Comparison of ENCODE assay signal across 7 cellular contexts in genomic region chr15:37135225-37135624, GRCh38. TPM values are rescaled to one million over a fixed set of nuclear protein-coding genes. Genes with fewer than 3 reads are reported as not detected.
DNase-seq lines count a peak whose midpoint lies in the region; ATAC-seq and TF ChIP-seq lines count a peak whose summit lies in the region.

No MANE protein-coding gene starts in this region.

- H3K4me1 ChIP-seq in lower lobe of right lung (no peaks in the 10 kb centered on the region), tibial nerve (no peaks in the 10 kb centered on the region)

- no peak overlapping the region for H3K27ac Mint-ChIP-seq in activated naive CD4-positive, alpha-beta T cell treated with anti-CD3 and anti-CD28 coated beads for 36 hours

- H3K27me3 ChIP-seq in lower lobe of right lung (ENCODE audit: low read depth) (peaks cover under 1% of the 10 kb centered on the region), tibial nerve (peaks cover 0 to 6% of the 10 kb centered on the region in 2 donors)

- DNase-seq in RPMI7951 (ENCODE audit: low read depth) (peak; percentile 39), lower lobe of right lung (no peak), tibial nerve (ENCODE audit: low spot score in 2 of 2) (no peak)
- DNase-seq in activated naive CD4-positive, alpha-beta T cell treated with anti-CD3 and anti-CD28 coated beads for 36 hours = no peak

- TF ChIP-seq EP300 in tibial nerve (IDR thresholded peaks at IDR 0.05) = no peak

- H3K4me3 ChIP-seq in lower lobe of right lung (no peak overlapping the region), tibial nerve (no peak overlapping the region)

- TF ChIP-seq CTCF in lower lobe of right lung (IDR thresholded peaks at IDR 0.05) (peak; percentile 22), tibial nerve (IDR thresholded peaks at IDR 0.05) (peak in 1 of 5 experiments; percentile 22)

- H3K36me3 ChIP-seq in lower lobe of right lung = no peaks in the 10 kb centered on the region
- no peaks in the 10 kb centered on the region for H3K36me3 ChIP-seq in tibial nerve

- H3K4me1 Mint-ChIP-seq in activated naive CD4-positive, alpha-beta T cell treated with anti-CD3 and anti-CD28 coated beads for 36 hours (ENCODE audit: low read depth) = no peaks in the 10 kb centered on the region

- H3K9me3 ChIP-seq in lower lobe of right lung (no peaks in the 10 kb centered on the region), tibial nerve (no peaks in the 10 kb centered on the region)

- H3K27ac ChIP-seq in lower lobe of right lung (no peak overlapping the region), tibial nerve (no peak overlapping the region)

- H3K27me3 Mint-ChIP-seq in activated naive CD4-positive, alpha-beta T cell treated with anti-CD3 and anti-CD28 coated beads for 36 hours (ENCODE audit: low read depth) = peaks cover 26% of the 10 kb centered on the region

- intact Hi-C loops in lower lobe of right lung (cut with DNase I) = loop anchor here (10.0 kb wide), 1 partner anchor 250 kb away; no protein-coding TSS in a partner anchor
- intact Hi-C loops in activated naive CD4-positive, alpha-beta T cell treated with anti-CD3 and anti-CD28 coated beads for 36 hours (cut with micrococcal nuclease) = loop anchor here (10.0 kb wide), 3 partner anchors 630 to 1620 kb away; no protein-coding TSS in a partner anchor

- H3K9me3 Mint-ChIP-seq in activated naive CD4-positive, alpha-beta T cell treated with anti-CD3 and anti-CD28 coated beads for 36 hours = no peaks in the 10 kb centered on the region

- H3K36me3 Mint-ChIP-seq in activated naive CD4-positive, alpha-beta T cell treated with anti-CD3 and anti-CD28 coated beads for 36 hours (ENCODE audit: low read depth) = no peaks in the 10 kb centered on the region

- 83 to 88% methylated on average over 1 of the region's 1 CpG for WGBS in tibial nerve, 2 donors

- TF ChIP-seq POLR2A in tibial nerve (IDR thresholded peaks at IDR 0.05) = no peak

- no peak overlapping the region for H3K4me3 Mint-ChIP-seq in activated naive CD4-positive, alpha-beta T cell treated with anti-CD3 and anti-CD28 coated beads for 36 hours

- peak; percentile 86 for ATAC-seq in GM18867 (IDR thresholded peaks at IDR 0.05; ENCODE audit: unreplicated experiment)
- ATAC-seq in HG02981 (IDR thresholded peaks at IDR 0.05; ENCODE audit: unreplicated experiment) = peak; percentile 74
- peak in 1 of 2 donors; percentile 49 for ATAC-seq in lower lobe of right lung
- ATAC-seq in HG02623 (IDR thresholded peaks at IDR 0.05; ENCODE audit: unreplicated experiment) = no peak

- CTCF ChIA-PET in activated naive CD4-positive, alpha-beta T cell treated with anti-CD3 and anti-CD28 coated beads for 36 hours (lab: Charles Lee) = interaction anchor here (0.6 to 1.5 kb wide), 3 partner anchors 11 to 252 kb away, joined by 3 to 5 read pairs (median 5); no protein-coding TSS in a partner anchor

RNA-seq across cellular contexts. Expression of gene MEIS2, which starts 34.9 kb away (rescaled TPM):
- total RNA-seq in RPMI7951 (2014; rRNA removed; shearing (Covaris generic)) = 21.5 and 28.6 TPM in 2 replicates
- 20.7 TPM for total RNA-seq in lower lobe of right lung
- total RNA-seq in tibial nerve = 10 to 100 TPM in 3 of 4 donors, 1 to 10 TPM in 1; 9.4 to 15.7 (median 14.3) TPM
- not detected for total RNA-seq in activated naive CD4-positive, alpha-beta T cell treated with anti-CD3 and anti-CD28 coated beads for 36 hours

Comparison
In these comparisons a context has a peak if more than half of its experiments do, and no peak if none do; other contexts are left out.
1. RNA of gene MEIS2, which starts 34.9 kb away (total RNA-seq): 21.5 to 28.6 TPM in RPMI7951, 20.7 TPM in lower lobe of right lung (single experiment) and 9.4 to 15.7 TPM in tibial nerve; not detected in activated naive CD4-positive, alpha-beta T cell treated with anti-CD3 and anti-CD28 coated beads for 36 hours; every median in the first group is over 10 times any median in the second.